Comparison of ENCODE assay signal across 32 cellular contexts in genomic region chr18:11975721-11976120, GRCh38.
"Had no signal": no experiment of that assay in that cellular context is flagged by ENCODE, and none has a peak within 500 bp of the region (broad histone marks: within the 10 kb centered on the region; RNA-seq: fewer than 3 reads in every experiment).

No MANE protein-coding gene starts in this region.

- H3K9me3 Mint-ChIP-seq: activated B cell treated with CpG ODN at 0.5 μM for 24 hours; activated CD8-positive, alpha-beta T cell treated with anti-CD3 and anti-CD28 coated beads for 36 hours; activated naive CD8-positive, alpha-beta T cell treated with anti-CD3 and anti-CD28 coated beads for 36 hours; activated naive CD8-positive, alpha-beta T cell treated with anti-CD3 and anti-CD28 coated beads, Interleukin-2, amount 50 U/mL, for 24 hours; activated T-cell treated with anti-CD3 and anti-CD28 coated beads, Interleukin-2, amount 50 U/mL, for 4 hours; activated T-helper 17 cell treated with anti-CD3 and anti-CD28 coated beads, Interleukin-2, amount 50 U/mL, for 72 hours; central memory CD8-positive, alpha-beta T cell; effector memory CD8-positive, alpha-beta T cell had no signal

- H3K36me3 ChIP-seq: adrenal gland, ascending aorta, breast epithelium, cardiac muscle cell, esophagus muscularis mucosa, gastrocnemius medialis, heart right ventricle, WERI-Rb-1 had no signal

- H3K27me3 Mint-ChIP-seq: activated B cell treated with CpG ODN at 0.5 μM for 24 hours; activated CD8-positive, alpha-beta T cell treated with anti-CD3 and anti-CD28 coated beads for 36 hours; activated naive CD8-positive, alpha-beta T cell treated with anti-CD3 and anti-CD28 coated beads for 36 hours; activated naive CD8-positive, alpha-beta T cell treated with anti-CD3 and anti-CD28 coated beads, Interleukin-2, amount 50 U/mL, for 24 hours; activated T-helper 17 cell treated with anti-CD3 and anti-CD28 coated beads, Interleukin-2, amount 50 U/mL, for 72 hours; central memory CD8-positive, alpha-beta T cell; effector memory CD8-positive, alpha-beta T cell had no signal

- H3K36me3 Mint-ChIP-seq: activated naive CD8-positive, alpha-beta T cell treated with anti-CD3 and anti-CD28 coated beads for 36 hours; brain had no signal

- DNase-seq: activated B cell treated with CpG ODN at 0.5 μM for 24 hours; activated CD4-positive, alpha-beta T cell treated with anti-CD3 and anti-CD28 coated beads for 48 hours; activated CD4-positive, alpha-beta T cell treated with anti-CD3 and anti-CD28 coated beads, Interleukin-2, amount 50 U/mL, for 1 hour; activated CD4-positive, alpha-beta T cell treated with anti-CD3 and anti-CD28 coated beads, Interleukin-2, amount 50 U/mL, for 48 hours; activated CD8-positive, alpha-beta memory T cell treated with anti-CD3 and anti-CD28 coated beads for 24 hours; activated CD8-positive, alpha-beta T cell treated with anti-CD3 and anti-CD28 coated beads for 36 hours; activated effector memory CD4-positive, alpha-beta T cell treated with Interleukin-2 at 50 U/mL for 16 hours; activated gamma-delta T cell treated with Interleukin-2 at 50 U/mL for 16 hours; activated naive CD4-positive, alpha-beta T cell treated with anti-CD3 and anti-CD28 coated beads, Interleukin-2, amount 50 U/mL, for 16 hours; activated naive CD4-positive, alpha-beta T cell treated with Interleukin-2 at 50 U/mL for 16 hours; activated naive CD8-positive, alpha-beta T cell treated with anti-CD3 and anti-CD28 coated beads for 36 hours; activated naive CD8-positive, alpha-beta T cell treated with anti-CD3 and anti-CD28 coated beads, Interleukin-2, amount 50 U/mL, for 24 hours; activated T-cell treated with anti-CD3 and anti-CD28 coated beads, Interleukin-2, amount 50 U/mL, for 4 hours; adrenal gland; cortex of kidney; dermis blood vessel endothelial cell; effector CD4-positive, alpha-beta T cell; effector memory CD8-positive, alpha-beta T cell; erythroblast; foreskin keratinocyte; gastrocnemius medialis; heart right ventricle; T-helper 2 cell; WERI-Rb-1 had no signal

- H3K4me1 ChIP-seq: foreskin keratinocyte had no signal

- H3K4me3 Mint-ChIP-seq: activated B cell treated with CpG ODN at 0.5 μM for 24 hours; activated CD8-positive, alpha-beta T cell treated with anti-CD3 and anti-CD28 coated beads for 36 hours; activated naive CD8-positive, alpha-beta T cell treated with anti-CD3 and anti-CD28 coated beads for 36 hours; activated naive CD8-positive, alpha-beta T cell treated with anti-CD3 and anti-CD28 coated beads, Interleukin-2, amount 50 U/mL, for 24 hours; activated T-cell treated with anti-CD3 and anti-CD28 coated beads, Interleukin-2, amount 50 U/mL, for 4 hours; activated T-helper 17 cell treated with anti-CD3 and anti-CD28 coated beads, Interleukin-2, amount 50 U/mL, for 72 hours; brain; central memory CD8-positive, alpha-beta T cell; effector memory CD8-positive, alpha-beta T cell had no signal

- H3K4me3 ChIP-seq: adrenal gland, ascending aorta, breast epithelium, cardiac muscle cell, esophagus muscularis mucosa, gastrocnemius medialis, heart right ventricle had no signal

- H3K9me3 ChIP-seq: adrenal gland, ascending aorta, breast epithelium, esophagus muscularis mucosa, gastrocnemius medialis, heart right ventricle had no signal

- ATAC-seq: activated CD4-positive, CD25-positive, alpha-beta regulatory T cell treated with anti-CD3 and anti-CD28 coated beads, Interleukin-2, amount 50 U/mL, for 24 hours; activated CD8-positive, alpha-beta T cell treated with anti-CD3 and anti-CD28 coated beads for 36 hours; activated naive CD8-positive, alpha-beta T cell treated with anti-CD3 and anti-CD28 coated beads, Interleukin-2, amount 50 U/mL, for 24 hours; activated T-cell treated with anti-CD3 and anti-CD28 coated beads, Interleukin-2, amount 50 U/mL, for 4 hours; activated T-helper 17 cell treated with anti-CD3 and anti-CD28 coated beads, Interleukin-2, amount 50 U/mL, for 72 hours; effector memory CD8-positive, alpha-beta T cell; foreskin keratinocyte; gastrocnemius medialis; heart right ventricle had no signal

- H3K27ac Mint-ChIP-seq: activated B cell treated with CpG ODN at 0.5 μM for 24 hours; activated CD8-positive, alpha-beta T cell treated with anti-CD3 and anti-CD28 coated beads for 36 hours; activated naive CD8-positive, alpha-beta T cell treated with anti-CD3 and anti-CD28 coated beads for 36 hours; activated naive CD8-positive, alpha-beta T cell treated with anti-CD3 and anti-CD28 coated beads, Interleukin-2, amount 50 U/mL, for 24 hours; activated T-helper 17 cell treated with anti-CD3 and anti-CD28 coated beads, Interleukin-2, amount 50 U/mL, for 72 hours; brain; effector memory CD8-positive, alpha-beta T cell had no signal

- H3K27me3 ChIP-seq: adrenal gland, ascending aorta, breast epithelium, cardiac muscle cell, esophagus muscularis mucosa, foreskin keratinocyte, gastrocnemius medialis had no signal

- H3K27ac ChIP-seq: adrenal gland, ascending aorta, breast epithelium, cardiac muscle cell, esophagus muscularis mucosa, heart right ventricle, WERI-Rb-1 had no signal
